20 cellular contexts compared by ENCODE assay signal in genomic region chr21:17231124-17231523, GRCh38.
DNase-seq lines count a peak whose midpoint lies in the region; ATAC-seq, FAIRE-seq and TF ChIP-seq lines count a peak whose summit lies in the region.
"Had no signal": no experiment of that assay in that cellular context is flagged by ENCODE, and none has a peak within 500 bp of the region (broad histone marks: within the 10 kb centered on the region; RNA-seq: fewer than 3 reads in every experiment).

No MANE protein-coding gene starts in this region.

- no peaks in the 10 kb centered on the region for H3K27me3 ChIP-seq in BE2C
- H3K27me3 ChIP-seq in foreskin keratinocyte = no peaks in the 10 kb centered on the region

- FAIRE-seq in D721Med (lab: Jason Lieb, UNC) = no peak
- FAIRE-seq: G401.6, GM12891, HTR-8/SVneo, K562 had no signal

- H3K4me1 ChIP-seq in BE2C (no peaks in the 10 kb centered on the region), foreskin keratinocyte (no peaks in the 10 kb centered on the region)

- H3K36me3 Mint-ChIP-seq in nephron progenitor cell (ENCODE audit: low read depth) = no peaks in the 10 kb centered on the region

- no peak overlapping the region for H3K4me3 ChIP-seq in BE2C (ENCODE audit: low read depth, low read length)
- H3K4me3 ChIP-seq: GM23248, K562 had no signal

- no peaks in the 10 kb centered on the region for H3K9me3 ChIP-seq in BE2C
- H3K9me3 ChIP-seq: SK-N-SH had no signal

- DNase-seq in BE2C = no peak
- peak; percentile 17 for DNase-seq in SK-MEL-5 (ENCODE audit: low read depth, low spot score)
- no peak for DNase-seq in foreskin keratinocyte
- no peak for DNase-seq in D721Med (ENCODE audit: insufficient read length, low spot score)
- DNase-seq in nephron progenitor cell = no peak
- no peak for DNase-seq in stimulated activated CD4-positive, alpha-beta T cell treated with anti-CD3 and anti-CD28 coated beads, Interleukin-4, amount 100 ng/mL, for 24 hours
- DNase-seq: C1 segment of cervical spinal cord, DMS79, GM23248, NCI-H1092 treated with DMSO at 0.1 percent for 48 hours, NCI-H1694, NCI-H446, NCI-H748 treated with DMSO at 0.1 percent for 48 hours, SK-N-SH had no signal

- in situ Hi-C loops in SK-MEL-5 (cut with HindIII; ENCODE audit: low pct_unique_long_range_greater_than_20kb, low sequenced_read_pairs) = no loop called here

- H3K4me3 Mint-ChIP-seq in nephron progenitor cell = no peak overlapping the region

- H3K27ac Mint-ChIP-seq in nephron progenitor cell = no peak overlapping the region

- H3K36me3 ChIP-seq in BE2C = no peaks in the 10 kb centered on the region

- H3K27me3 Mint-ChIP-seq in nephron progenitor cell (ENCODE audit: low read depth, poor library complexity) = peaks cover 4% of the 10 kb centered on the region

- no peaks in the 10 kb centered on the region for H3K4me1 Mint-ChIP-seq in nephron progenitor cell

- peaks cover 39% of the 10 kb centered on the region for H3K9me3 Mint-ChIP-seq in nephron progenitor cell

- peak; percentile 34; the same call in 1 of the 2 replicates for TF ChIP-seq CTCF in BE2C (IDR thresholded peaks at IDR 0.05; ENCODE audit: low read depth, low read length)
- peak; percentile 29; the same call in 1 of the 2 replicates for TF ChIP-seq CTCF in LNCAP (IDR thresholded peaks at IDR 0.05)
- peak; percentile 18 for TF ChIP-seq CTCF in foreskin keratinocyte (conservative IDR thresholded peaks at IDR 0.05)
- no peak for TF ChIP-seq CTCF in D721Med (IDR thresholded peaks at IDR 0.05; ENCODE audit: insufficient read depth, missing control alignments)
- TF ChIP-seq CTCF in nephron progenitor cell (IDR thresholded peaks at IDR 0.05) = no peak

- no peak overlapping the region for H3K27ac ChIP-seq in foreskin keratinocyte
- H3K27ac ChIP-seq: GM23248 had no signal

- no peak for ATAC-seq in foreskin keratinocyte
- ATAC-seq: HCT116, K562 had no signal

Comparison
In these comparisons a context has a peak if more than half of its experiments do, and no peak if none do; other contexts are left out.
1. CTCF ChIP-seq: peak in BE2C (single experiment), LNCAP (single experiment) and foreskin keratinocyte (single experiment); none in D721Med (single experiment) and nephron progenitor cell (single experiment).